8 cellular contexts compared by ENCODE assay signal in genomic region chr9:91419222-91420191, GRCh38. TPM values are rescaled to one million over a fixed set of nuclear protein-coding genes. Genes with fewer than 3 reads are reported as not detected.
A peak's percentile ranks its signal among the peaks of the same experiment; 100 is the strongest.
DNase-seq lines count a peak whose midpoint lies in the region; ATAC-seq, FAIRE-seq and TF ChIP-seq lines count a peak whose summit lies in the region.

No MANE protein-coding gene starts in this region.

- no TSS peak for BruUV-seq in Calu3 (replicated peaks; lab: Mats Ljungman, UMichigan)
- no TSS peak for BruUV-seq in K562 (replicated peaks; lab: Mats Ljungman, UMichigan)

- intact Hi-C loops in Calu3 (cut with micrococcal nuclease; ENCODE audit: unreplicated experiment) (loop anchor here (5.0 to 10.0 kb wide), 2 partner anchors 65 to 222 kb away; no protein-coding TSS in a partner anchor), K562 (cut with micrococcal nuclease) (loop anchor here (1.0 to 10.0 kb wide), 6 partner anchors 15 to 255 kb away; partner anchors contain the start of gene AUH)

- H3K36me3 ChIP-seq in K562 (ENCODE audit: control insufficient read depth, insufficient read depth, low read length) (0 out of 3 replicates have a peak, but pooled peaks cover 4% of the 10 kb centered on the region), H7 (replicated peaks; ENCODE audit: control insufficient read depth, insufficient read depth, low read length) (no peaks in the 10 kb centered on the region)

- H3K27ac ChIP-seq in K562 (ENCODE audit: extremely low read depth, low read depth, low read length): peak overlapping the region; percentile 76

- peak overlapping the region; percentile 93 for H3K27ac Mint-ChIP-seq in Calu3 (ENCODE audit: unreplicated experiment)
- no peak overlapping the region for H3K27ac Mint-ChIP-seq in naive thymus-derived CD8-positive, alpha-beta T cell

- CTCF ChIA-PET in Calu3 (lab: Charles Lee): interaction anchor here (0.6 to 0.7 kb wide), 2 partner anchors 22 to 1114 kb away, joined by 3 read pairs; no protein-coding TSS in a partner anchor
- CTCF ChIA-PET in K562 (lab: Yijun Ruan, JAX; ENCODE audit: low intra/inter-chr PET ratio): no interaction called here

- peak; percentile 58 for ATAC-seq in K562
- no peak for ATAC-seq in naive thymus-derived CD8-positive, alpha-beta T cell
- no peak for ATAC-seq in GM18858 (IDR thresholded peaks at IDR 0.05; ENCODE audit: unreplicated experiment)

- POLR2A ChIA-PET in K562 (lab: Yijun Ruan, JAX): interaction anchor here (1.1 to 1.6 kb wide), 2 partner anchors 9 to 15 kb away, joined by 4 to 11 read pairs; no protein-coding TSS in a partner anchor
- POLR2A ChIA-PET in naive thymus-derived CD8-positive, alpha-beta T cell (lab: Charles Lee): no interaction called here

- no peaks in the 10 kb centered on the region for H3K9me3 Mint-ChIP-seq in Calu3 (ENCODE audit: low read depth, unreplicated experiment)
- H3K9me3 Mint-ChIP-seq in naive thymus-derived CD8-positive, alpha-beta T cell: no peaks in the 10 kb centered on the region

- peaks cover 14 to 28% of the 10 kb centered on the region in 2 experiments for H3K4me1 ChIP-seq in K562 (replicated peaks in 1 of 2; ENCODE audit: control insufficient read depth in 2 of 2, insufficient read depth in 2 of 2, low read length in 2 of 2)

- peaks cover 86% of the 10 kb centered on the region for H3K79me2 ChIP-seq in K562 (ENCODE audit: control insufficient read depth, insufficient read depth, low read length)

- H3K4me3 Mint-ChIP-seq in Calu3 (ENCODE audit: low read depth, unreplicated experiment): peak overlapping the region; percentile 96
- H3K4me3 Mint-ChIP-seq in naive thymus-derived CD8-positive, alpha-beta T cell: no peak overlapping the region

- TF ChIP-seq RAD21 in K562 (CRISPR knock-in tag; conservative IDR thresholded peaks at IDR 0.05 in 1 of 2, IDR thresholded peaks at IDR 0.05 in 1 of 2): no peak; a peak in 1 of 4 replicates

- H3K9ac ChIP-seq in K562 (ENCODE audit: insufficient read depth in 1 of 2, low read depth in 2 of 2, low read length in 2 of 2): peak overlapping the region in 1 of 2 experiments; percentile 48; a peak in 1 of 4 replicates

- H3K9me3 ChIP-seq in K562 (replicated peaks; ENCODE audit: control insufficient read depth, insufficient read depth, low read depth, low read length): no peaks in the 10 kb centered on the region

- peak overlapping the region; percentile 59 for H3K4me2 ChIP-seq in K562 (ENCODE audit: insufficient read depth, low read length)

- TF ChIP-seq EP300 in K562 (IDR thresholded peaks at IDR 0.05; ENCODE audit: low read length): peak; percentile 87

- peaks cover 27% of the 10 kb centered on the region for H3K4me1 Mint-ChIP-seq in Calu3 (ENCODE audit: low read depth, unreplicated experiment)
- H3K4me1 Mint-ChIP-seq in naive thymus-derived CD8-positive, alpha-beta T cell: peaks cover 10 to 52% (median 28%) of the 10 kb centered on the region in 4 donors

- DNase-seq in Calu3 (peak; percentile 50), NCI-H226 (peak; percentile 90), K562 (ENCODE audit: extremely low read depth in 1 of 4, low spot score in 3 of 4) (peak in 3 of 4 experiments; percentile 19 to 71 (median 53)), lung microvascular endothelial cell (ENCODE audit: low read depth in 2 of 2) (peak; percentile 89 to 98), NCI-H524 treated with DMSO at 0.1 percent for 48 hours (lab: John Stamatoyannopoulos, UW) (no peak), H7 (no peak)
- DNase-seq in naive thymus-derived CD8-positive, alpha-beta T cell: no peak

- no peak for TF ChIP-seq CTCF in Calu3 (IDR thresholded peaks at IDR 0.05; ENCODE audit: unreplicated experiment)
- TF ChIP-seq CTCF in K562 (IDR thresholded peaks at IDR 0.05 in 2 of 3, conservative IDR thresholded peaks at IDR 0.05 in 1 of 3; ENCODE audit: insufficient read depth in 2 of 3, low read depth in 1 of 3, low read length in 3 of 3): no peak

- no peaks in the 10 kb centered on the region for H3K27me3 Mint-ChIP-seq in Calu3 (ENCODE audit: unreplicated experiment)
- peaks cover 18 to 36% (median 29%) of the 10 kb centered on the region in 5 donors for H3K27me3 Mint-ChIP-seq in naive thymus-derived CD8-positive, alpha-beta T cell

- no peak for TF ChIP-seq POLR2A in K562 (conservative IDR thresholded peaks at IDR 0.05)

- WGBS in K562 (ENCODE audit: insufficient coverage, low coverage, missing lambda C conversion rate): 3% methylated on average over 10 of the region's 10 CpGs

- FAIRE-seq in K562 (lab: Jason Lieb, UNC): peak; percentile 98

- no peak overlapping the region for H3K4me3 ChIP-seq in K562
- no peak overlapping the region for H3K4me3 ChIP-seq in H7 (ENCODE audit: insufficient read depth, low read depth, low read length)

- H3K9me1 ChIP-seq in K562 (ENCODE audit: control insufficient read depth, insufficient read depth, low read length): peaks cover 3% of the 10 kb centered on the region

- H3K27me3 ChIP-seq in K562 (ENCODE audit: control insufficient read depth in 2 of 2, insufficient read depth in 2 of 2, low read length in 2 of 2) (no peaks in the 10 kb centered on the region; a peak in 1 of 5 replicates), H7 (ENCODE audit: control insufficient read depth, insufficient read depth, low read length) (peaks cover 22% of the 10 kb centered on the region)

- H4K20me1 ChIP-seq in K562 (replicated peaks; ENCODE audit: control insufficient read depth, insufficient read depth, low read length): peaks cover 10% of the 10 kb centered on the region; the same call in 1 of the 2 replicates

- peaks cover 43% of the 10 kb centered on the region for H3K36me3 Mint-ChIP-seq in Calu3 (ENCODE audit: insufficient read depth, unreplicated experiment)
- H3K36me3 Mint-ChIP-seq in naive thymus-derived CD8-positive, alpha-beta T cell: no peaks in the 10 kb centered on the region

- in situ Hi-C loops in K562 (cut with MboI): loop anchor here (5.0 kb wide), 1 partner anchor 57 kb away; the partner anchor contains the start of gene AUH

- H2AFZ ChIP-seq in K562 (ENCODE audit: low read depth, low read length): peak overlapping the region; percentile 21; the same call in 1 of the 2 replicates

TF ChIP-seq in K562, 482 proteins besides CTCF, POLR2A, EP300 and RAD21 (continues in another document):
- TF ChIP-seq ESRRB (CRISPR knock-in tag; IDR thresholded peaks at IDR 0.05; ENCODE audit: borderline replicate concordance) (no peak), HMGN3 (IDR thresholded peaks at IDR 0.05; ENCODE audit: borderline replicate concordance, extremely low read depth, insufficient read length, low read depth, low read length) (no peak), POU5F1 (IDR thresholded peaks at IDR 0.05; ENCODE audit: borderline replicate concordance, low read depth, low read length, partially characterized antibody) (no peak), HIVEP1 (CRISPR knock-in tag; IDR thresholded peaks at IDR 0.05) (no peak), CXXC5 (CRISPR knock-in tag; IDR thresholded peaks at IDR 0.05) (no peak; the same call in none of the 2 replicates)

RNA-seq across cellular contexts. Expression of gene NFIL3, which starts 4.1 kb away (rescaled TPM):
- 12.4 and 13.3 TPM in 2 replicates for total RNA-seq in Calu3 (2022)
- total RNA-seq in K562 (2011; cell fraction: chromatin; rRNA removed; ENCODE audit: low replicate concordance): 4.2 and 15.9 TPM in 2 replicates
- total RNA-seq in K562 (2011; cell fraction: nucleolus; rRNA removed): 3.5 and 3.9 TPM in 2 replicates
- 6.5 and 7.1 TPM in 2 replicates for total RNA-seq in K562 (2011; cell fraction: nucleoplasm; rRNA removed)
- 4.2 and 4.3 TPM in 2 replicates for total RNA-seq in K562 (2014; rRNA removed)
- total RNA-seq in K562 (2014; rRNA removed; fragmentation: Illumina TruSeq; extraction: Trizol): 12.3 and 12.4 TPM in 2 replicates
- total RNA-seq in K562 (2015; rRNA removed; fragmentation: Illumina TruSeq; extraction: Trizol): 9.4 and 9.7 TPM in 2 replicates
- 11.9 and 13.8 TPM in 2 replicates for total RNA-seq in K562 (2021)
- polyA plus RNA-seq in K562 (2011; rRNA removed): 9.3 and 10.3 TPM in 2 replicates
- polyA plus RNA-seq in K562 (2011; cell fraction: cytosol; rRNA removed): 2.5 and 7.6 TPM in 2 replicates
- polyA plus RNA-seq in K562 (2011; cell fraction: nucleus; rRNA removed): 4.4 and 11.7 TPM in 2 replicates
- 12.4 and 24.6 TPM in 2 replicates for polyA plus RNA-seq in K562 (2012)
- polyA plus RNA-seq in K562 (2014; fragmentation: Illumina TruSeq; extraction: Trizol): 14.2 and 16.1 TPM in 2 replicates
- 1 to 10 TPM; 3.2 to 3.8 TPM for polyA plus RNA-seq in K562 (2014; fragmentation: Nextera tagmentation; extraction: Ambion mirVana)
- 7.1 and 7.4 TPM in 2 replicates for polyA plus RNA-seq in K562 (2014; rRNA removed)
- 7.6 and 11.7 TPM in 2 replicates for polyA minus RNA-seq in K562 (2011; rRNA and poly(A)+ RNA removed)
- polyA minus RNA-seq in K562 (2011; cell fraction: cytosol; rRNA and poly(A)+ RNA removed): 5.7 and 6.4 TPM in 2 replicates
- 1.9 and 7.8 TPM in 2 replicates for polyA minus RNA-seq in K562 (2011; cell fraction: nucleus; rRNA and poly(A)+ RNA removed)
- 2.6 and 4.6 TPM in 2 replicates for total RNA-seq in lung microvascular endothelial cell
- total RNA-seq in naive thymus-derived CD8-positive, alpha-beta T cell: 1 to 10 TPM; 3.3 to 4.1 TPM
- polyA plus RNA-seq in naive thymus-derived CD8-positive, alpha-beta T cell: 1 to 10 TPM in 2 of 3 donors, not detected in 1; 1.3 to 4.9 TPM
- 5.0 and 7.9 TPM in 2 replicates for total RNA-seq in H7 (2014; rRNA removed; shearing (Covaris generic))

RNA-seq across cellular contexts. Expression of gene AUH, which starts 57.8 kb away (rescaled TPM):
- total RNA-seq in Calu3 (2022): 12.6 and 13.4 TPM in 2 replicates
- 16.8 and 53.1 TPM in 2 replicates for total RNA-seq in K562 (2011; cell fraction: chromatin; rRNA removed; ENCODE audit: low replicate concordance)
- 7.8 and 11.6 TPM in 2 replicates for total RNA-seq in K562 (2011; cell fraction: nucleolus; rRNA removed)
- 18.8 and 30.1 TPM in 2 replicates for total RNA-seq in K562 (2011; cell fraction: nucleoplasm; rRNA removed)
- 29.0 and 32.8 TPM in 2 replicates for total RNA-seq in K562 (2014; rRNA removed)
- 11.1 and 12.4 TPM in 2 replicates for total RNA-seq in K562 (2014; rRNA removed; fragmentation: Illumina TruSeq; extraction: Trizol)
- total RNA-seq in K562 (2015; rRNA removed; fragmentation: Illumina TruSeq; extraction: Trizol): 9.4 and 10.1 TPM in 2 replicates
- 12.7 and 13.5 TPM in 2 replicates for total RNA-seq in K562 (2021)
- 6.3 and 6.9 TPM in 2 replicates for polyA plus RNA-seq in K562 (2011; rRNA removed)
- 2.6 and 3.3 TPM in 2 replicates for polyA plus RNA-seq in K562 (2011; cell fraction: cytosol; rRNA removed)
- 10.3 and 13.3 TPM in 2 replicates for polyA plus RNA-seq in K562 (2011; cell fraction: nucleus; rRNA removed)
- polyA plus RNA-seq in K562 (2012): 6.8 and 9.1 TPM in 2 replicates
- 6.1 and 6.3 TPM in 2 replicates for polyA plus RNA-seq in K562 (2014; fragmentation: Illumina TruSeq; extraction: Trizol)
- 1 to 10 TPM; 3.4 to 4.5 TPM for polyA plus RNA-seq in K562 (2014; fragmentation: Nextera tagmentation; extraction: Ambion mirVana)
- polyA plus RNA-seq in K562 (2014; rRNA removed): 16.3 and 16.8 TPM in 2 replicates
- 11.6 and 12.7 TPM in 2 replicates for polyA minus RNA-seq in K562 (2011; rRNA and poly(A)+ RNA removed)
- 2.7 and 3.0 TPM in 2 replicates for polyA minus RNA-seq in K562 (2011; cell fraction: cytosol; rRNA and poly(A)+ RNA removed)
- 22.3 and 25.0 TPM in 2 replicates for polyA minus RNA-seq in K562 (2011; cell fraction: nucleus; rRNA and poly(A)+ RNA removed)
- total RNA-seq in lung microvascular endothelial cell: 7.8 and 13.3 TPM in 2 replicates
- total RNA-seq in naive thymus-derived CD8-positive, alpha-beta T cell: 10 to 100 TPM; 30.1 to 30.5 TPM
- 10 to 100 TPM; 10.0 to 11.7 (median 11.5) TPM for polyA plus RNA-seq in naive thymus-derived CD8-positive, alpha-beta T cell
- total RNA-seq in H7 (2014; rRNA removed; shearing (Covaris generic)): 24.4 and 28.3 TPM in 2 replicates

Comparison
In these comparisons a context has a peak if more than half of its experiments do, and no peak if none do; other contexts are left out.
1. DNase-seq: peak in Calu3 (single experiment), NCI-H226 (single experiment), K562 (3 of 4) and lung microvascular endothelial cell (2 of 2); none in naive thymus-derived CD8-positive, alpha-beta T cell (0 of 10), NCI-H524 treated with DMSO at 0.1 percent for 48 hours (single experiment) and H7 (single experiment).